ENCODE assay signal across 9 cellular contexts in the genomic region with DNA sequence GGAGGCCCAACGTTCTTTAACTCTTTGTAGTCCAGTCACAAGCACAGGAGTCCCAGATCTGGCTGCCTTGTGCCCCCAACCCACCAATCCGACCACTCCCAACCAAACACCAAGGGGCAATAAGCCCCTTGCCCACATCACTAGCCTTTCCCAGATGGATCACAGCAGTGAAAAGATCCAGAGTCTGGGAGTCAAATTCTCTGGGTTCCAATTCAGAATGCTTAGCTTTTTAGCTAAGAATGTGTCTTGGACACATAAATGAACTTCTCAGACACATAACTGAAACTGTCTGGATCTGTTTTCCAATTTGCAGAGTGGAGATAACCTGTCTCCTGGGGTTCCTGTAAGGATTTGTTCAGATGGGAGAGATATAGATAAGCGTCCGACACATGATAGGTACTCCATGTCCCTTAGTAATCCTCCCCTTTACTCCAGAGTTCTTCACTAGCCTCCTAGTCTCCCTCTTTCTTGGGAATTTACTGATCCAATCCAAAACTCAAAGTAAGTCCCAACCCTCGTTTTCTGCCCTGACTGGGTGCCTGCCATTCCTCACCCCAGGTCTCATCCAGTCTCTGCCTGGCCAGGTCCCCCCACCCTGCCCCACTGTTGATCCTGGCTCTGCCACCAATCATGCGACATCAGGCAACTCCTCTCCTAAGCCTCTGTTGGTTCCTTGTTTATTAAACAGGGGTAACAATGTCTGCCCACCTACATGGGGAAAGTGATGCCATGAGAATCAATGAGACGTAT. TPM values are rescaled to one million over a fixed set of nuclear protein-coding genes. Genes with fewer than 3 reads are reported as not detected.
A peak's percentile ranks its signal among the peaks of the same experiment; 100 is the strongest.
DNase-seq lines count a peak whose midpoint lies in the region; ATAC-seq, FAIRE-seq and TF ChIP-seq lines count a peak whose summit lies in the region.
"Had no signal": no experiment of that assay in that cellular context is flagged by ENCODE, and none has a peak within 500 bp of the region (broad histone marks: within the 10 kb centered on the region; RNA-seq: fewer than 3 reads in every experiment).

No MANE protein-coding gene starts in this region.

- intact Hi-C loops in GM12878 (cut with micrococcal nuclease; ENCODE audit: unreplicated experiment), result no loop called here

- POLR2A ChIA-PET in GM12878 (lab: Charles Lee), result interaction anchor here (0.6 to 1.5 kb wide), 5 partner anchors 10 to 653 kb away, joined by 3 to 7 read pairs (median 4); partner anchors contain the start of gene VAMP1

- H3K36me3 ChIP-seq in GM12878 (ENCODE audit: control insufficient read depth in 2 of 2, insufficient read depth in 2 of 2, low read length in 1 of 2), result no peaks in the 10 kb centered on the region
- no peaks in the 10 kb centered on the region for H3K36me3 ChIP-seq in thoracic aorta

- 50% methylated on average over 7 of the region's 7 CpGs for WGBS in GM12878 (ENCODE audit: insufficient coverage, insufficient replicate concordance, low lambda C conversion rate, missing lambda C conversion rate)

- H2AFZ ChIP-seq in GM12878 (ENCODE audit: control insufficient read depth, low read depth, low read length), result peak overlapping the region; percentile 97

- H4K20me1 ChIP-seq in GM12878 (ENCODE audit: control insufficient read depth, insufficient read depth), result no peaks in the 10 kb centered on the region

- CTCF ChIA-PET in GM12878 (lab: Yijun Ruan, JAX), result interaction anchor here (0.6 to 1.7 kb wide), 4 partner anchors 10 to 802 kb away, joined by 3 to 5 read pairs (median 4); no protein-coding TSS in a partner anchor

- ATAC-seq in GM12878 (no peak), thoracic aorta (ENCODE audit: insufficient number of reproducible peaks, low FRiP score, low read depth) (no peak)

- no peak for TF ChIP-seq EP300 in GM12878 (IDR thresholded peaks at IDR 0.05; ENCODE audit: borderline replicate concordance in 1 of 2, control insufficient read depth in 1 of 2, low read depth in 2 of 2, low read length in 2 of 2)

- peak overlapping the region; percentile 97 for H3K4me3 ChIP-seq in GM12878
- peak overlapping the region; percentile 89 for H3K4me3 ChIP-seq in thoracic aorta

- peak overlapping the region; percentile 79 for H3K4me2 ChIP-seq in GM12878 (ENCODE audit: control insufficient read depth, insufficient read depth)

- SMC1A ChIA-PET in GM12878 (lab: Charles Lee; ENCODE audit: uncharacterized antibody, unreplicated experiment), result interaction anchor here (0.7 to 4.2 kb wide), 4 partner anchors 16 to 123 kb away, joined by 3 to 19 read pairs (median 9); no protein-coding TSS in a partner anchor

- H3K27me3 ChIP-seq in GM12878 (replicated peaks in 1 of 2; ENCODE audit: control insufficient read depth in 2 of 2, insufficient read depth in 2 of 2, low read length in 1 of 2) (peaks cover 0 to 2% of the 10 kb centered on the region in 2 experiments; a peak in 1 of 4 replicates), thoracic aorta (replicated peaks; ENCODE audit: insufficient read depth) (no peaks in the 10 kb centered on the region)

- RAD21 ChIA-PET in GM12878 (lab: Charles Lee; ENCODE audit: unreplicated experiment), result interaction anchor here (0.7 to 1.1 kb wide), 2 partner anchors 16 to 19 kb away, joined by 3 read pairs; no protein-coding TSS in a partner anchor

- H3K79me2 ChIP-seq in GM12878 (ENCODE audit: control insufficient read depth, insufficient read depth, low read length), result peaks cover 39% of the 10 kb centered on the region

- H3K9ac ChIP-seq in GM12878 (ENCODE audit: control insufficient read depth, insufficient read depth, low read length), result peak overlapping the region; percentile 90

- no peak for TF ChIP-seq POLR2A in GM12878 (IDR thresholded peaks at IDR 0.05; ENCODE audit: low read depth, low read length)

- H3K4me1 ChIP-seq in GM12878 (ENCODE audit: control insufficient read depth, insufficient read depth, low read length), result peaks cover 22% of the 10 kb centered on the region
- H3K4me1 ChIP-seq in thoracic aorta (ENCODE audit: control insufficient read depth in 1 of 2, low read depth in 2 of 2), result peaks cover 33 to 74% of the 10 kb centered on the region in 2 donors

- H3K9me3 ChIP-seq in GM12878 (replicated peaks; ENCODE audit: control insufficient read depth, insufficient read depth, low read length) (no peaks in the 10 kb centered on the region; the same call in 2 of the 3 replicates), thoracic aorta (no peaks in the 10 kb centered on the region)

- no peak for TF ChIP-seq CTCF in GM12878 (IDR thresholded peaks at IDR 0.05 in 2 of 3, conservative IDR thresholded peaks at IDR 0.05 in 1 of 3; ENCODE audit: control insufficient read depth in 2 of 3, extremely low read depth in 1 of 3, insufficient read depth in 1 of 3, low read depth in 3 of 3, low read length in 3 of 3)
- no peak for TF ChIP-seq CTCF in thoracic aorta (IDR thresholded peaks at IDR 0.05)

- TF ChIP-seq RAD21 in GM12878 (IDR thresholded peaks at IDR 0.05; ENCODE audit: insufficient read depth, low read depth, low read length), result no peak

- no peak for DNase-seq in HTR-8/SVneo (ENCODE audit: insufficient read length, low spot score)
- no peak for DNase-seq in GM12878 (ENCODE audit: low read depth, low spot score)
- DNase-seq in left kidney (ENCODE audit: low read depth, low spot score), result peak; percentile 12
- no peak for DNase-seq in thoracic aorta (ENCODE audit: low spot score)
- DNase-seq in NCI-H2107 (lab: John Stamatoyannopoulos, UW), result no peak
- DNase-seq in RPMI8226, result no peak
- no peak for DNase-seq in HuH-7 (ENCODE audit: low spot score)
- DNase-seq: Karpas-422 had no signal

- FAIRE-seq in HTR-8/SVneo (lab: Jason Lieb, UNC), result peak; percentile 44
- peak; percentile 49 for FAIRE-seq in GM12878 (lab: Jason Lieb, UNC)

- peak overlapping the region; percentile 88 for H3K27ac ChIP-seq in GM12878 (ENCODE audit: control insufficient read depth, insufficient read depth)
- peak overlapping the region; percentile 98 to 99 for H3K27ac ChIP-seq in thoracic aorta
- H3K27ac ChIP-seq: VCaP had no signal

- in situ Hi-C loops in GM12878 (cut with MboI), result no loop called here

- no TSS peak for BruUV-seq in GM12878 (replicated peaks; lab: Mats Ljungman, UMichigan)

RNA-seq across cellular contexts. Expression of gene TNFRSF1A, which starts 0.4 kb away (rescaled TPM):
- 25.3 and 26.1 TPM in 2 replicates for total RNA-seq in GM12878 (2013; cell fraction: nucleolus; rRNA removed)
- total RNA-seq in GM12878 (2014; rRNA removed) (11.7 and 14.1 TPM in 2 replicates), GM12878 (2014; rRNA removed; fragmentation: Illumina TruSeq; extraction: Trizol) (7.3 and 9.8 TPM in 2 replicates), GM12878 (2021) (16.2 and 16.5 TPM in 2 replicates), thoracic aorta (100 to 1,000 TPM; 311 to 384 TPM)
- polyA plus RNA-seq in GM12878 (2011; ENCODE audit: low read depth), result 4.1 TPM
- polyA plus RNA-seq in GM12878 (2011; rRNA removed) (16.5 and 18.9 TPM in 2 replicates), GM12878 (2014; fragmentation: Illumina TruSeq; extraction: Trizol) (6.4 and 14.8 TPM in 2 replicates), GM12878 (2014; fragmentation: Nextera tagmentation; extraction: Ambion mirVana) (under 1 TPM; 0.24 to 0.77 TPM), GM12878 (2014; rRNA removed) (12.7 and 13.1 TPM in 2 replicates), GM12878 (2016; fragmentation: Nextera tagmentation; extraction: Ambion mirVana) (10 to 100 TPM; 10.6 to 13.0 TPM)
- 16.0 and 25.6 TPM in 2 replicates for polyA plus RNA-seq in GM12878 (2011; cell fraction: cytosol; rRNA removed)
- polyA plus RNA-seq in GM12878 (2011; cell fraction: nucleus; rRNA removed), result 30.0 and 37.3 TPM in 2 replicates
- polyA plus RNA-seq in GM12878 (2012), result 7.0 and 13.2 TPM in 2 replicates
- 22.5 and 36.4 TPM in 2 replicates for polyA minus RNA-seq in GM12878 (2011; rRNA and poly(A)+ RNA removed)
- 13.6 and 15.8 TPM in 2 replicates for polyA minus RNA-seq in GM12878 (2011; cell fraction: cytosol; rRNA and poly(A)+ RNA removed)
- polyA minus RNA-seq in GM12878 (2011; cell fraction: nucleus; rRNA and poly(A)+ RNA removed), result 24.8 and 42.8 TPM in 2 replicates

RNA-seq across cellular contexts. Expression of gene PLEKHG6, which starts 31.8 kb away (rescaled TPM):
- 2.3 and 2.8 TPM in 2 replicates for total RNA-seq in GM12878 (2013; cell fraction: nucleolus; rRNA removed)
- 1.0 and 1.4 TPM in 2 replicates for total RNA-seq in GM12878 (2014; rRNA removed)
- total RNA-seq in GM12878 (2014; rRNA removed; fragmentation: Illumina TruSeq; extraction: Trizol), result 0.60 and 0.72 TPM in 2 replicates
- 0.90 and 1.5 TPM in 2 replicates for total RNA-seq in GM12878 (2021)
- 0.33 TPM for polyA plus RNA-seq in GM12878 (2011; ENCODE audit: low read depth)
- polyA plus RNA-seq in GM12878 (2011; rRNA removed), result 1.4 and 2.0 TPM in 2 replicates
- 4.7 and 9.6 TPM in 2 replicates for polyA plus RNA-seq in GM12878 (2011; cell fraction: cytosol; rRNA removed)
- polyA plus RNA-seq in GM12878 (2011; cell fraction: nucleus; rRNA removed), result 3.3 and 9.4 TPM in 2 replicates
- polyA plus RNA-seq in GM12878 (2012), result 1.6 and 2.4 TPM in 2 replicates
- polyA plus RNA-seq in GM12878 (2014; fragmentation: Illumina TruSeq; extraction: Trizol), result 0.10 and 0.62 TPM in 2 replicates
- under 1 TPM; 0.10 to 0.20 TPM for polyA plus RNA-seq in GM12878 (2014; fragmentation: Nextera tagmentation; extraction: Ambion mirVana)
- 1.6 and 4.0 TPM in 2 replicates for polyA plus RNA-seq in GM12878 (2014; rRNA removed)
- polyA plus RNA-seq in GM12878 (2016; fragmentation: Nextera tagmentation; extraction: Ambion mirVana), result 1 to 10 TPM; 1.4 to 2.3 TPM
- polyA minus RNA-seq in GM12878 (2011; rRNA and poly(A)+ RNA removed), result 1.7 and 9.9 TPM in 2 replicates
- polyA minus RNA-seq in GM12878 (2011; cell fraction: cytosol; rRNA and poly(A)+ RNA removed), result 2.7 and 6.9 TPM in 2 replicates
- 0.60 and 6.0 TPM in 2 replicates for polyA minus RNA-seq in GM12878 (2011; cell fraction: nucleus; rRNA and poly(A)+ RNA removed)
- total RNA-seq in thoracic aorta, result under 1 TPM in 1 of 2 donors, not detected in 1; 0.78 TPM

RNA-seq across cellular contexts. Expression of gene SCNN1A, which starts 33.0 kb away (rescaled TPM):
- total RNA-seq in GM12878 (2013; cell fraction: nucleolus; rRNA removed), result not detected in 2 replicates
- not detected in 2 replicates for total RNA-seq in GM12878 (2014; rRNA removed)
- total RNA-seq in GM12878 (2014; rRNA removed; fragmentation: Illumina TruSeq; extraction: Trizol), result not detected in 2 replicates
- total RNA-seq in GM12878 (2021), result 0.56 and 0.69 TPM in 2 replicates
- polyA plus RNA-seq in GM12878 (2011; ENCODE audit: low read depth), result not detected
- polyA plus RNA-seq in GM12878 (2011; rRNA removed), result not detected in 2 replicates
- not detected in 2 replicates for polyA plus RNA-seq in GM12878 (2011; cell fraction: cytosol; rRNA removed)
- not detected in 2 replicates for polyA plus RNA-seq in GM12878 (2011; cell fraction: nucleus; rRNA removed)
- not detected in 2 replicates for polyA plus RNA-seq in GM12878 (2012)
- not detected in 2 replicates for polyA plus RNA-seq in GM12878 (2014; fragmentation: Illumina TruSeq; extraction: Trizol)
- not detected for polyA plus RNA-seq in GM12878 (2014; fragmentation: Nextera tagmentation; extraction: Ambion mirVana)
- 0.03 TPM in 1 of 2 replicates, not detected in the other for polyA plus RNA-seq in GM12878 (2014; rRNA removed)
- under 1 TPM in 1 of 2 experiments, not detected in 1; 0.14 TPM for polyA plus RNA-seq in GM12878 (2016; fragmentation: Nextera tagmentation; extraction: Ambion mirVana)
- polyA minus RNA-seq in GM12878 (2011; rRNA and poly(A)+ RNA removed), result not detected in 2 replicates
- not detected in 2 replicates for polyA minus RNA-seq in GM12878 (2011; cell fraction: cytosol; rRNA and poly(A)+ RNA removed)
- not detected in 2 replicates for polyA minus RNA-seq in GM12878 (2011; cell fraction: nucleus; rRNA and poly(A)+ RNA removed)
- 10 to 100 TPM; 16.4 to 33.5 TPM for total RNA-seq in thoracic aorta

RNA-seq across cellular contexts. Expression of gene LTBR, which starts 41.6 kb away (rescaled TPM):
- total RNA-seq in GM12878 (2013; cell fraction: nucleolus; rRNA removed), result not detected in 2 replicates
- not detected in 2 replicates for total RNA-seq in GM12878 (2014; rRNA removed)
- not detected in 2 replicates for total RNA-seq in GM12878 (2014; rRNA removed; fragmentation: Illumina TruSeq; extraction: Trizol)
- 0.44 and 0.45 TPM in 2 replicates for total RNA-seq in GM12878 (2021)
- polyA plus RNA-seq in GM12878 (2011; ENCODE audit: low read depth), result not detected
- polyA plus RNA-seq in GM12878 (2011; rRNA removed), result not detected in 2 replicates
- polyA plus RNA-seq in GM12878 (2011; cell fraction: cytosol; rRNA removed), result not detected in 2 replicates
- 0.07 TPM in 1 of 2 replicates, not detected in the other for polyA plus RNA-seq in GM12878 (2011; cell fraction: nucleus; rRNA removed)
- polyA plus RNA-seq in GM12878 (2012), result 0.23 and 0.31 TPM in 2 replicates
- not detected in 2 replicates for polyA plus RNA-seq in GM12878 (2014; fragmentation: Illumina TruSeq; extraction: Trizol)
- polyA plus RNA-seq in GM12878 (2014; fragmentation: Nextera tagmentation; extraction: Ambion mirVana), result not detected
- polyA plus RNA-seq in GM12878 (2014; rRNA removed), result not detected in 2 replicates
- polyA plus RNA-seq in GM12878 (2016; fragmentation: Nextera tagmentation; extraction: Ambion mirVana), result under 1 TPM in 1 of 2 experiments, not detected in 1; 0.24 TPM
- not detected in 2 replicates for polyA minus RNA-seq in GM12878 (2011; rRNA and poly(A)+ RNA removed)
- polyA minus RNA-seq in GM12878 (2011; cell fraction: cytosol; rRNA and poly(A)+ RNA removed), result 0.94 and 4.8 TPM in 2 replicates
- 0.48 and 2.2 TPM in 2 replicates for polyA minus RNA-seq in GM12878 (2011; cell fraction: nucleus; rRNA and poly(A)+ RNA removed)
- 100 to 1,000 TPM; 176 to 217 TPM for total RNA-seq in thoracic aorta

Comparison
In these comparisons a context has a peak if more than half of its experiments do, and no peak if none do; other contexts are left out.
1. RNA of gene TNFRSF1A, which starts 0.4 kb away (total RNA-seq): 311 to 384 TPM in thoracic aorta; 7.3 to 26.1 TPM in GM12878; every median in the first group is over 10 times any median in the second.
2. RNA of gene SCNN1A, which starts 33.0 kb away (total RNA-seq): 16.4 to 33.5 TPM in thoracic aorta; 0.56 to 0.69 TPM in GM12878; every median in the first group is over 10 times any median in the second.